Comparison of ENCODE assay signal across 1 cellular context in genomic region chr1:89050649-89051033, GRCh38.
TF ChIP-seq lines count a peak whose summit lies in the region.

No MANE protein-coding gene starts in this region.

TF ChIP-seq in K562, 482 proteins besides CTCF, POLR2A, EP300 and RAD21:
- no peak for TF ChIP-seq TRIM24 (IDR thresholded peaks at IDR 0.05)
- TF ChIP-seq PHTF2 (CRISPR knock-in tag; IDR thresholded peaks at IDR 0.05): no peak
- TF ChIP-seq CUX1 (CRISPR knock-in tag; IDR thresholded peaks at IDR 0.05): no peak
- TF ChIP-seq SIN3A (IDR thresholded peaks at IDR 0.05; ENCODE audit: borderline replicate concordance in 2 of 2, control insufficient read depth in 1 of 2, low read depth in 2 of 2, low read length in 2 of 2): no peak
- no peak for TF ChIP-seq ILK (tag; IDR thresholded peaks at IDR 0.05; ENCODE audit: borderline replicate concordance, low read depth)
- no peak for TF ChIP-seq E2F3 (CRISPR knock-in tag; IDR thresholded peaks at IDR 0.05)
- no peak for TF ChIP-seq ELF4 (CRISPR knock-in tag; IDR thresholded peaks at IDR 0.05)
- no peak for TF ChIP-seq E2F1 (CRISPR knock-in tag; IDR thresholded peaks at IDR 0.05)
- no peak for TF ChIP-seq PHB2 (IDR thresholded peaks at IDR 0.05; ENCODE audit: low read depth)
- no peak for TF ChIP-seq ZFPM2 (CRISPR knock-in tag; IDR thresholded peaks at IDR 0.05)
- TF ChIP-seq ZFP91 (CRISPR knock-in tag; IDR thresholded peaks at IDR 0.05): no peak
- no peak for TF ChIP-seq TAF9B (IDR thresholded peaks at IDR 0.05; ENCODE audit: partially characterized antibody)
- no peak for TF ChIP-seq ZNF586 (CRISPR knock-in tag; conservative IDR thresholded peaks at IDR 0.05)
- TF ChIP-seq DNMT1 (IDR thresholded peaks at IDR 0.05): no peak
- TF ChIP-seq NFRKB (IDR thresholded peaks at IDR 0.05; ENCODE audit: low read depth): no peak
- TF ChIP-seq ZNF24 (IDR thresholded peaks at IDR 0.05): no peak
- no peak for TF ChIP-seq CBX8 (IDR thresholded peaks at IDR 0.05; ENCODE audit: borderline replicate concordance, extremely low read depth, low read depth, low read length, poor library complexity, severe bottlenecking)
- TF ChIP-seq MXI1 (IDR thresholded peaks at IDR 0.05; ENCODE audit: low read depth, low read length): no peak
